In the genomic region with DNA sequence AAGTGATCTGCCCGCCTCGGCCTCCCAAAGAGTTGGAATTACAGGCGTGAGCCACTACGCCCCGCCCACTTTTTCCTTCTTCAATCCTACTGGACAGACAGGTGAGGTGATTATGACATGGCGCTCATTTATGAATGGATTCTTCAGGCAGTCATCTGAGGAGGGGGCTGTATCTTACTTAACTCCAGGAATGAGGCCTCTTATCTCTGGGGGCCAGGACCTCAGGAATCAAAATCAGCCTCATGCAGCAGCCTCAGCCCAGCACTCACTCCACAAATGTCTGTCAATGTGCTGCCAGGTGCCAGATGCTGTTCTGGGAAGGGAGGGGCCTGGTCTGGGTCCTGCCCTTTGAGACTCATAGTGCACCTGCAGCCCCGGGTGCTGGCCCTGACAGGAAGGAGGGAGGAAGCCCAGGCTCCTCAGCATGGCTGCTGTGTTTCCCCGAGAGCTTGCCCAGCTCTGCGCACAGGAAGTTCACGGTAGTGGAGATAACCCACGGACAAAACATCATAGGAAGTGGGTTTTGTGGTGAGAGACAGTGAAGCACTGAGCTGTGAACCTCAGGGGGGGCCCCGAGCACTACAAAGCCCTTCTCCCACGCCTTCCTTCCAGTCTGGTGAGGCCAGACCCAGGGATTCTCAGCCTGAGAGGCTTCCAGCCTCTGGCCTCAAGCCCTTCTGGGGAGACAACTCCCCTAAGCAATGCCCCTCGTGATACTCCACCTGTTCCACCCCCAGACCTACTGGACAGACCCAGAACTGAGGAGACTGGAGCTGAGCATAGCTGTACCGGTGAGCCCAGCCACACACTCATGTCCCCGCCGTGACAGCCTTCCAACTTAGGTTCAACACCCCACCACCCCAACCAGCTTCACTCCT, we compare ENCODE assay signal across 9 cellular contexts. TPM values are rescaled to one million over a fixed set of nuclear protein-coding genes. Genes with fewer than 3 reads are reported as not detected.
DNase-seq lines count a peak whose midpoint lies in the region; ATAC-seq and TF ChIP-seq lines count a peak whose summit lies in the region.
"Had no signal": no experiment of that assay in that cellular context is flagged by ENCODE, and none has a peak within 500 bp of the region (broad histone marks: within the 10 kb centered on the region; RNA-seq: fewer than 3 reads in every experiment).

No MANE protein-coding gene starts in this region.

- no peaks in the 10 kb centered on the region for H3K9me3 ChIP-seq in right atrium auricular region

- H3K4me1 Mint-ChIP-seq in activated T-cell treated with anti-CD3 and anti-CD28 coated beads, Interleukin-2, amount 50 U/mL, for 4 hours (ENCODE audit: low read depth): peaks cover 54% of the 10 kb centered on the region
- H3K4me1 Mint-ChIP-seq in immature natural killer cell: peaks cover 38 to 41% of the 10 kb centered on the region in 2 donors

- peaks cover 10% of the 10 kb centered on the region for H3K36me3 Mint-ChIP-seq in activated T-cell treated with anti-CD3 and anti-CD28 coated beads, Interleukin-2, amount 50 U/mL, for 4 hours (ENCODE audit: insufficient read depth)
- peaks cover 20 to 34% (median 34%) of the 10 kb centered on the region in 3 donors for H3K36me3 Mint-ChIP-seq in immature natural killer cell

- peak overlapping the region; percentile 54 for H3K4me3 Mint-ChIP-seq in activated T-cell treated with anti-CD3 and anti-CD28 coated beads, Interleukin-2, amount 50 U/mL, for 4 hours
- peak overlapping the region; percentile 77 to 90 (median 84) for H3K4me3 Mint-ChIP-seq in immature natural killer cell

- DNase-seq in Right ventricle myocardium superior (peak; percentile 50), right atrium auricular region (ENCODE audit: low spot score) (no peak), OCI-M2 (lab: John Stamatoyannopoulos, UW; ENCODE audit: unreplicated experiment) (peak; percentile 83), immature natural killer cell (peak; percentile 95 to 98 (median 96)), NCI-H748 treated with DMSO at 0.1 percent for 48 hours (lab: John Stamatoyannopoulos, UW) (no peak)
- peak; percentile 80 for DNase-seq in activated T-cell treated with anti-CD3 and anti-CD28 coated beads, Interleukin-2, amount 50 U/mL, for 4 hours
- DNase-seq in stimulated activated CD8-positive, alpha-beta memory T cell treated with anti-CD3 and anti-CD28 coated beads, Interleukin-12 subunit alpha, Interleukin-12 subunit beta, amount 100 ng/mL, for 1 hour (ENCODE audit: low read depth): peak; percentile 72

- no peaks in the 10 kb centered on the region for H3K27me3 Mint-ChIP-seq in activated T-cell treated with anti-CD3 and anti-CD28 coated beads, Interleukin-2, amount 50 U/mL, for 4 hours (ENCODE audit: low read depth)
- peaks cover 11 to 21% (median 16%) of the 10 kb centered on the region in 3 donors for H3K27me3 Mint-ChIP-seq in immature natural killer cell (ENCODE audit: low read depth in 3 of 3)

- peak; percentile 30 for ATAC-seq in Right ventricle myocardium superior (ENCODE audit: poor library complexity)
- ATAC-seq in HG03103 (IDR thresholded peaks at IDR 0.05; ENCODE audit: low read depth, unreplicated experiment): peak; percentile 97
- ATAC-seq in activated T-cell treated with anti-CD3 and anti-CD28 coated beads, Interleukin-2, amount 50 U/mL, for 4 hours: peak; percentile 97

- no peaks in the 10 kb centered on the region for H3K36me3 ChIP-seq in right atrium auricular region

- no peak for TF ChIP-seq CTCF in right atrium auricular region (IDR thresholded peaks at IDR 0.05)

- H3K4me3 ChIP-seq in right atrium auricular region: no peak overlapping the region

- no peaks in the 10 kb centered on the region for H3K9me3 Mint-ChIP-seq in activated T-cell treated with anti-CD3 and anti-CD28 coated beads, Interleukin-2, amount 50 U/mL, for 4 hours
- H3K9me3 Mint-ChIP-seq in immature natural killer cell: no peaks in the 10 kb centered on the region

- peaks cover 0 to 11% of the 10 kb centered on the region in 2 donors for H3K4me1 ChIP-seq in right atrium auricular region

- no peak overlapping the region for H3K27ac ChIP-seq in right atrium auricular region
- H3K27ac ChIP-seq: C4-2B had no signal

- intact Hi-C loops in Right ventricle myocardium superior (cut with DNase I): no loop called here

- H3K27ac Mint-ChIP-seq in immature natural killer cell: peak overlapping the region; percentile 89 to 99 (median 99)

- H3K27me3 ChIP-seq in right atrium auricular region: no peaks in the 10 kb centered on the region

RNA-seq across cellular contexts. Expression of a gene that starts 22.3 kb away (rescaled TPM):
- total RNA-seq in Right ventricle myocardium superior (0.62 TPM), right atrium auricular region (1 to 10 TPM; 1.3 to 2.8 TPM)
- total RNA-seq in activated T-cell treated with anti-CD3 and anti-CD28 coated beads, Interleukin-2, amount 50 U/mL, for 4 hours: 10 to 100 TPM; 10.8 to 16.9 (median 11.9) TPM
- 10 to 100 TPM in 1 of 3 donors, 1 to 10 TPM in 1, under 1 TPM in 1; 0.91 to 19.0 (median 9.8) TPM for polyA plus RNA-seq in immature natural killer cell

RNA-seq across cellular contexts. Expression of a gene that starts 22.4 kb away (rescaled TPM):
- total RNA-seq in Right ventricle myocardium superior (not detected), right atrium auricular region (not detected)
- total RNA-seq in activated T-cell treated with anti-CD3 and anti-CD28 coated beads, Interleukin-2, amount 50 U/mL, for 4 hours: not detected
- under 1 TPM in 2 of 3 donors, not detected in 1; 0.37 to 1.00 TPM for polyA plus RNA-seq in immature natural killer cell

RNA-seq across cellular contexts. Expression of a gene that starts 44.9 kb away (rescaled TPM):
- total RNA-seq in Right ventricle myocardium superior (1.5 TPM), right atrium auricular region (1 to 10 TPM; 2.1 to 4.6 TPM)
- 10 to 100 TPM; 14.7 to 20.9 (median 16.4) TPM for total RNA-seq in activated T-cell treated with anti-CD3 and anti-CD28 coated beads, Interleukin-2, amount 50 U/mL, for 4 hours
- polyA plus RNA-seq in immature natural killer cell: 100 to 1,000 TPM; 353 to 582 (median 359) TPM

RNA-seq across cellular contexts. Expression of a gene that starts 55.8 kb away (rescaled TPM):
- total RNA-seq in Right ventricle myocardium superior (0.89 TPM), right atrium auricular region (1 to 10 TPM in 1 of 2 donors, under 1 TPM in 1; 0.28 to 1.1 TPM)
- total RNA-seq in activated T-cell treated with anti-CD3 and anti-CD28 coated beads, Interleukin-2, amount 50 U/mL, for 4 hours: 1 to 10 TPM in 2 of 3 donors, under 1 TPM in 1; 0.82 to 2.9 (median 1.1) TPM
- 1 to 10 TPM in 2 of 3 donors, not detected in 1; 1.2 TPM for polyA plus RNA-seq in immature natural killer cell

Comparison
In these comparisons a context has a peak if more than half of its experiments do, and no peak if none do; other contexts are left out.
1. DNase-seq: peak in Right ventricle myocardium superior (single experiment), OCI-M2 (single experiment), activated T-cell treated with anti-CD3 and anti-CD28 coated beads, Interleukin-2, amount 50 U/mL, for 4 hours (single experiment), immature natural killer cell (3 of 3) and stimulated activated CD8-positive, alpha-beta memory T cell treated with anti-CD3 and anti-CD28 coated beads, Interleukin-12 subunit alpha, Interleukin-12 subunit beta, amount 100 ng/mL, for 1 hour (single experiment); none in right atrium auricular region (single experiment) and NCI-H748 treated with DMSO at 0.1 percent for 48 hours (single experiment).
2. ATAC-seq: peak in every context shown above with its lines; median percentile 97 in HG03103; 97 in activated T-cell treated with anti-CD3 and anti-CD28 coated beads, Interleukin-2, amount 50 U/mL, for 4 hours; 30 in Right ventricle myocardium superior.